8 cellular contexts compared by ENCODE assay signal in genomic region chr7:130205084-130205947, GRCh38. TPM values are rescaled to one million over a fixed set of nuclear protein-coding genes. Genes with fewer than 3 reads are reported as not detected.
DNase-seq lines count a peak whose midpoint lies in the region; ATAC-seq and TF ChIP-seq lines count a peak whose summit lies in the region.

TMEM209 (minus strand) TSS chr7:130205406; CDS start chr7:130205375, 31 bp downstream.

- TF ChIP-seq CTCF in VCaP (conservative IDR thresholded peaks at IDR 0.05) (no peak), breast epithelium (IDR thresholded peaks at IDR 0.05) (no peak)

- DNase-seq in NCI-H2196 treated with DMSO at 0.1 percent for 48 hours (lab: John Stamatoyannopoulos, UW; ENCODE audit: unreplicated experiment) (peak; percentile 98), breast epithelium (ENCODE audit: low spot score in 2 of 2) (peak; percentile 90 to 91)

- peak within 1 kb of the TSS; percentile 87 for H2AFZ ChIP-seq in ACC112 (ENCODE audit: low read length, unreplicated experiment)

- ATAC-seq in GM18870 (IDR thresholded peaks at IDR 0.05; ENCODE audit: unreplicated experiment), result peak; percentile 97
- peak; percentile 97 for ATAC-seq in HG03135 (IDR thresholded peaks at IDR 0.05; ENCODE audit: unreplicated experiment)

- peaks cover 11% of the 10 kb centered on the region for H3K79me2 ChIP-seq in ACC112 (ENCODE audit: control insufficient read depth, insufficient read depth, low read length, unreplicated experiment)

- intact Hi-C loops in breast epithelium (cut with DNase I; ENCODE audit: low total_unique reads), result no loop called here

- H3K27me3 ChIP-seq in ACC112 (ENCODE audit: insufficient read depth, low read length), result no peaks in the 10 kb centered on the region
- no peaks in the 10 kb centered on the region for H3K27me3 ChIP-seq in breast epithelium
- H3K27me3 ChIP-seq in skeletal muscle tissue (ENCODE audit: control insufficient read depth in 3 of 3, insufficient read depth in 3 of 3, low read length in 3 of 3), result no peaks in the 10 kb centered on the region

- TF ChIP-seq POLR2A in breast epithelium (IDR thresholded peaks at IDR 0.05), result peak; percentile 70

- peaks cover 23% of the 10 kb centered on the region for H3K36me3 ChIP-seq in ACC112 (ENCODE audit: insufficient read depth, low read length)
- H3K36me3 ChIP-seq in breast epithelium, result no peaks in the 10 kb centered on the region
- peaks cover 14 to 18% (median 17%) of the 10 kb centered on the region in 3 donors for H3K36me3 ChIP-seq in skeletal muscle tissue (ENCODE audit: control insufficient read depth in 3 of 3, insufficient read depth in 3 of 3, low read length in 3 of 3)

- H3K9me3 ChIP-seq in breast epithelium, result no peaks in the 10 kb centered on the region
- H3K9me3 ChIP-seq in iPS-18c (ENCODE audit: control insufficient read depth, insufficient read depth, low read length), result no peaks in the 10 kb centered on the region
- H3K9me3 ChIP-seq in skeletal muscle tissue (ENCODE audit: control insufficient read depth in 3 of 3, low read length in 3 of 3), result no peaks in the 10 kb centered on the region

- peaks cover 20% of the 10 kb centered on the region for H3K4me1 ChIP-seq in ACC112 (ENCODE audit: control insufficient read depth, insufficient read depth, low read length, unreplicated experiment)
- peaks cover 5 to 9% of the 10 kb centered on the region in 2 donors for H3K4me1 ChIP-seq in breast epithelium
- peaks cover 0 to 11% (median 3%) of the 10 kb centered on the region in 3 donors for H3K4me1 ChIP-seq in skeletal muscle tissue (ENCODE audit: control insufficient read depth in 3 of 3, insufficient read depth in 3 of 3, low read length in 3 of 3)

- peak within 1 kb of the TSS; percentile 96 to 98 (median 98) for H3K9ac ChIP-seq in skeletal muscle tissue (ENCODE audit: low read depth in 1 of 3, low read length in 3 of 3)

- H3K4me3 ChIP-seq in ACC112 (ENCODE audit: low read depth, low read length), result peak within 1 kb of the TSS; percentile 87
- peak within 1 kb of the TSS; percentile 80 to 94 (median 81) for H3K4me3 ChIP-seq in breast epithelium
- H3K4me3 ChIP-seq in iPS-18c (ENCODE audit: insufficient read depth, low read depth, low read length), result peak within 1 kb of the TSS; percentile 93
- peak within 1 kb of the TSS; percentile 97 to 98 (median 98) for H3K4me3 ChIP-seq in skeletal muscle tissue (ENCODE audit: low read length in 3 of 3)

- H3K27ac ChIP-seq in ACC112 (ENCODE audit: low read depth, low read length) (peak within 1 kb of the TSS; percentile 87), VCaP (peak within 1 kb of the TSS; percentile 92), breast epithelium (peak within 1 kb of the TSS; percentile 92 to 97), skeletal muscle tissue (ENCODE audit: low read depth, low read length) (peak within 1 kb of the TSS; percentile 94)

RNA-seq across cellular contexts. Expression of gene TMEM209, which starts in this region (rescaled TPM):
- total RNA-seq in breast epithelium (10 to 100 TPM in 2 of 3 donors, 1 to 10 TPM in 1; 9.0 to 15.7 (median 13.8) TPM), skeletal muscle tissue (7.3 TPM)

Comparison
In these comparisons a context has a peak if more than half of its experiments do, and no peak if none do; other contexts are left out.
1. Peak in every context shown above with its lines: DNase-seq, ATAC-seq, H3K4me3 ChIP-seq and H3K27ac ChIP-seq.